In the genomic region with DNA sequence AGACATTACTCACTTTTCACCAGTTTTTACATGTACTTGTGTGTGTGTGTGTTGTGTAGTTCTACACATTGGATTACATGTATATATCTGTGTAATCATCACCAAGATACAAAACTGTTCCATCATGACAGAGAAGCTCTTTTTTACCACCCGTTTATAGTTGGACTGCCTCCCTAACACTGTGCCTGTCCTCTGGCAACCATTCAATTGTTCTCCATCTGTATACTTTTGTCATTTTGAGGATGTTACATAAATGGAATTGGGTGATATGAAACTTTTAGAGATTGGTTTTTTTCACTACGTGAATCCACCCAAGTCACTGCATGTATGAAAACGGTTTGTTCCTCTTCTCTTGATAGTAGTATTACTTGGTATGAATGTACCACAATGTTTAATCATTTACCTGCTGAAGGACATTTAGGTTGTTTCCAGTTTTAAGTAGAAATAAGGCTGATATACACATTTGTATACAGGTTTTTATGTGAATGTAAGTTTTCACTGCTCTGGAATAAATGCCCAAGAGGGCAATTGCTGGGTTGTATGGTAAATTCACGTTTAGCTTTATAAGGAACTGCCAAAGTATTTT, we compare ENCODE assay signal across 23 cellular contexts.
"Had no signal": no experiment of that assay in that cellular context is flagged by ENCODE, and none has a peak within 500 bp of the region (broad histone marks: within the 10 kb centered on the region; RNA-seq: fewer than 3 reads in every experiment).

No MANE protein-coding gene starts in this region.

- DNase-seq: activated B cell treated with CpG ODN at 0.5 μM for 24 hours; activated CD4-positive, alpha-beta T cell treated with anti-CD3 and anti-CD28 coated beads for 36 hours; activated CD4-positive, alpha-beta T cell treated with anti-CD3 and anti-CD28 coated beads, Interleukin-2, amount 50 U/mL, for 4 hours; activated CD8-positive, alpha-beta memory T cell treated with anti-CD3 and anti-CD28 coated beads for 24 hours; activated CD8-positive, alpha-beta memory T cell treated with anti-CD3 and anti-CD28 coated beads, Interleukin-2, amount 50 U/mL, for 48 hours; activated naive CD4-positive, alpha-beta T cell; activated T-cell treated with anti-CD3 and anti-CD28 coated beads, Interleukin-2, amount 50 U/mL, for 4 hours; adrenal gland; brain microvascular endothelial cell; esophagus squamous epithelium; gastrocnemius medialis; head of caudate nucleus; hypothalamus; ovary; spleen; stimulated activated CD4-positive, alpha-beta T cell treated with anti-CD3 and anti-CD28 coated beads, Interleukin-4, amount 100 ng/mL, for 24 hours; stimulated activated naive CD8-positive, alpha-beta T cell treated with anti-CD3 and anti-CD28 coated beads, Interleukin-15, Interleukin-2, amounts not matched to agents 100 U/mL and 50 U/mL, for 24 hours; T1000; upper lobe of left lung had no signal

- H3K4me3 Mint-ChIP-seq: activated B cell treated with CpG ODN at 0.5 μM for 24 hours; activated CD4-positive, alpha-beta T cell treated with anti-CD3 and anti-CD28 coated beads for 36 hours; activated naive CD8-positive, alpha-beta T cell; activated T-cell treated with anti-CD3 and anti-CD28 coated beads, Interleukin-2, amount 50 U/mL, for 4 hours; memory B cell; natural killer cell treated with Interleukin-12 subunit alpha and Interleukin-12 subunit beta and Interleukin-15 and Interleukin-18, amount 100 ng/mL, for 72 hours had no signal

- H3K9me3 Mint-ChIP-seq: natural killer cell treated with Interleukin-12 subunit alpha and Interleukin-12 subunit beta and Interleukin-15 and Interleukin-18, amount 100 ng/mL, for 72 hours had no signal

- H3K4me1 Mint-ChIP-seq: activated B cell treated with CpG ODN at 0.5 μM for 24 hours; activated CD4-positive, alpha-beta T cell treated with anti-CD3 and anti-CD28 coated beads for 36 hours had no signal

- ATAC-seq: activated CD4-positive, alpha-beta T cell treated with anti-CD3 and anti-CD28 coated beads for 36 hours; activated T-cell treated with anti-CD3 and anti-CD28 coated beads, Interleukin-2, amount 50 U/mL, for 4 hours; gastrocnemius medialis; natural killer cell treated with Interleukin-12 subunit alpha and Interleukin-12 subunit beta and Interleukin-15 and Interleukin-18, amount 100 ng/mL, for 72 hours; stimulated activated naive CD8-positive, alpha-beta T cell treated with anti-CD3 and anti-CD28 coated beads, Interleukin-15, Interleukin-2, amounts not matched to agents 100 U/mL and 50 U/mL, for 24 hours had no signal

- H3K27ac Mint-ChIP-seq: activated B cell treated with CpG ODN at 0.5 μM for 24 hours; activated CD4-positive, alpha-beta T cell treated with anti-CD3 and anti-CD28 coated beads for 36 hours; activated naive CD8-positive, alpha-beta T cell; activated T-helper 2 cell treated with anti-CD3 and anti-CD28 coated beads, Interferon-gamma antibody, Interleukin-2, Interleukin-4, amounts not matched to agents 10 μg/mL and 5 μg/mL and 100 μg/mL, durations not matched to agents 14 hours and 24 hours and 36 hours; memory B cell; natural killer cell treated with Interleukin-12 subunit alpha and Interleukin-12 subunit beta and Interleukin-15 and Interleukin-18, amount 100 ng/mL, for 72 hours had no signal

- H3K27me3 Mint-ChIP-seq: activated B cell treated with CpG ODN at 0.5 μM for 24 hours; activated CD4-positive, alpha-beta T cell treated with anti-CD3 and anti-CD28 coated beads for 36 hours; activated naive CD8-positive, alpha-beta T cell; memory B cell; natural killer cell treated with Interleukin-12 subunit alpha and Interleukin-12 subunit beta and Interleukin-15 and Interleukin-18, amount 100 ng/mL, for 72 hours had no signal
